ENCODE assay signal across 27 cellular contexts in the genomic region with DNA sequence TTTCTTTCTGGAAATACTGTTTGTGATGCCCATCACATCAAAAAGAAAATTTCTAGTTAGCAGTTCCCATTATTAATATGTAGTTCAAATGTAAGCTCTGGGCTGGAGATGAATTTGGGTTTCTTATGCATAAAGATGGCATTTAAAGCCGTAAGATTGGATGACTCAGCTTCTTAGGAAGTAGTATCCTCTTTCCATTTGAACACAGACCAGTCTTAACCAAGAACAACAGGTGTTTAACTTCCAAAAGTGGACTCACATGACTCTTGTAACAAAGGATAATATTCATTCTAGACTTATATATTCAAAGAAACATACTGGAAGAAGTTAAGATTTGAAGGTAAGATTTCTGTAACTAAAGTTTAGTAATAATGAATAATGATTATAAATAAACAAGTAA.
"Had no signal": no experiment of that assay in that cellular context is flagged by ENCODE, and none has a peak within 500 bp of the region (broad histone marks: within the 10 kb centered on the region; RNA-seq: fewer than 3 reads in every experiment).

No MANE protein-coding gene starts in this region.

- FAIRE-seq: endometrium, islet of Langerhans, keratinocyte had no signal

- H3K4me3 Mint-ChIP-seq: dendritic cell treated with granulocyte-macrophage colony-stimulating factor and Interleukin-4, amounts not matched to agents 40 ng/mL and 50 ng/mL, for 4 days; effector memory CD8-positive, alpha-beta T cell; endodermal cell; mesothelial cell of epicardium; naive thymus-derived CD4-positive, alpha-beta T cell had no signal

- DNase-seq: colonic mucosa; cortex of kidney; effector CD8-positive, alpha-beta T cell; effector memory CD8-positive, alpha-beta T cell; endodermal cell; erythroblast; esophagus squamous epithelium; foreskin fibroblast; foreskin melanocyte; glutamatergic neuron; head of caudate nucleus; heart right ventricle; hippocampal formation; left cardiac atrium; left lung; left ventricle myocardium superior; lower lobe of right lung; mesenchymal stem cell; mucosa of descending colon; naive thymus-derived CD4-positive, alpha-beta T cell had no signal

- H3K4me1 ChIP-seq: colonic mucosa, esophagus squamous epithelium, heart right ventricle, left lung, lower lobe of right lung had no signal

- H3K36me3 ChIP-seq: colonic mucosa, esophagus squamous epithelium, heart right ventricle, left lung, lower lobe of right lung had no signal

- H3K27me3 ChIP-seq: colonic mucosa, esophagus squamous epithelium, left lung had no signal

- H3K27me3 Mint-ChIP-seq: dendritic cell treated with granulocyte-macrophage colony-stimulating factor and Interleukin-4, amounts not matched to agents 40 ng/mL and 50 ng/mL, for 4 days had no signal

- H3K9me3 Mint-ChIP-seq: dendritic cell treated with granulocyte-macrophage colony-stimulating factor and Interleukin-4, amounts not matched to agents 40 ng/mL and 50 ng/mL, for 4 days; endodermal cell; mesothelial cell of epicardium had no signal

- H3K9me3 ChIP-seq: colonic mucosa, esophagus squamous epithelium, heart right ventricle, left lung, lower lobe of right lung, mucosa of descending colon had no signal

- H3K36me3 Mint-ChIP-seq: mesothelial cell of epicardium; naive thymus-derived CD4-positive, alpha-beta T cell had no signal

- H3K4me3 ChIP-seq: colonic mucosa, esophagus squamous epithelium, heart right ventricle, left lung, lower lobe of right lung, mucosa of descending colon had no signal

- ATAC-seq: effector memory CD8-positive, alpha-beta T cell; esophagus mucosa; heart right ventricle; left cardiac atrium; left lung; left ventricle myocardium superior; lower lobe of right lung; mucosa of descending colon; naive thymus-derived CD4-positive, alpha-beta T cell had no signal

- H3K27ac Mint-ChIP-seq: dendritic cell treated with granulocyte-macrophage colony-stimulating factor and Interleukin-4, amounts not matched to agents 40 ng/mL and 50 ng/mL, for 4 days; effector memory CD8-positive, alpha-beta T cell; endodermal cell; mesothelial cell of epicardium; naive thymus-derived CD4-positive, alpha-beta T cell had no signal

- H3K27ac ChIP-seq: colonic mucosa, epithelial cell of prostate, esophagus squamous epithelium, heart right ventricle, left lung, lower lobe of right lung had no signal

- H3K4me1 Mint-ChIP-seq: endodermal cell, mesothelial cell of epicardium had no signal
